Comparison of ENCODE assay signal across 8 cellular contexts in genomic region chr2:28683100-28683706, GRCh38.
DNase-seq lines count a peak whose midpoint lies in the region; ATAC-seq and TF ChIP-seq lines count a peak whose summit lies in the region.

No MANE protein-coding gene starts in this region.

- ATAC-seq in left colon (peak; percentile 64), GM21423 (IDR thresholded peaks at IDR 0.05; ENCODE audit: unreplicated experiment) (no peak), GM18868 (IDR thresholded peaks at IDR 0.05; ENCODE audit: unreplicated experiment) (no peak)

- no peaks in the 10 kb centered on the region for H3K27me3 ChIP-seq in brain microvascular endothelial cell (replicated peaks)

- TF ChIP-seq CTCF in AG04449 (IDR thresholded peaks at IDR 0.05; ENCODE audit: insufficient read depth, low read length, missing control alignments) (no peak), brain microvascular endothelial cell (IDR thresholded peaks at IDR 0.05; ENCODE audit: low read depth, low read length, missing control alignments) (no peak)

- no peaks in the 10 kb centered on the region for H3K36me3 ChIP-seq in brain microvascular endothelial cell (replicated peaks)

- CTCF ChIA-PET in AG04449 (lab: Yijun Ruan, JAX), result no interaction called here

- intact Hi-C loops in left colon (cut with DNase I, micrococcal nuclease), result no loop called here

- POLR2A ChIA-PET in AG04449 (lab: Yijun Ruan, JAX), result interaction anchor here (0.6 kb wide), 1 partner anchor 33 kb away, joined by 3 read pairs; no protein-coding TSS in a partner anchor

- H3K27ac ChIP-seq in brain microvascular endothelial cell, result peak overlapping the region; percentile 46

- in situ Hi-C loops in brain microvascular endothelial cell (cut with HindIII; ENCODE audit: low pct_ligation_motif_present, low sequenced_read_pairs), result no loop called here

- H3K4me3 ChIP-seq in AG04449 (ENCODE audit: low read depth, low read length) (peak overlapping the region; percentile 34), brain microvascular endothelial cell (ENCODE audit: low read depth, low read length) (no peak overlapping the region)

- DNase-seq in AG04449 (ENCODE audit: low read depth, low spot score) (no peak), M059J (ENCODE audit: low read depth) (peak; percentile 84), brain microvascular endothelial cell (peak; percentile 91), left colon (peak; percentile 74 to 76), ureter (ENCODE audit: low spot score) (peak; percentile 60)
- DNase-seq in NK-92 treated with Interleukin-12 subunit alpha and Interleukin-12 subunit beta, amount 100 ng/mL, for 24 hours (lab: John Stamatoyannopoulos, UW), result no peak

Comparison
In these comparisons a context has a peak if more than half of its experiments do, and no peak if none do; other contexts are left out.
1. DNase-seq: peak in M059J (single experiment), brain microvascular endothelial cell (single experiment), left colon (2 of 2) and ureter (single experiment); none in AG04449 (single experiment) and NK-92 treated with Interleukin-12 subunit alpha and Interleukin-12 subunit beta, amount 100 ng/mL, for 24 hours (single experiment).